15 cellular contexts compared by ENCODE assay signal in genomic region chr16:89116341-89117238, GRCh38. TPM values are rescaled to one million over a fixed set of nuclear protein-coding genes. Genes with fewer than 3 reads are reported as not detected.
DNase-seq lines count a peak whose midpoint lies in the region; ATAC-seq and TF ChIP-seq lines count a peak whose summit lies in the region.
"Had no signal": no experiment of that assay in that cellular context is flagged by ENCODE, and none has a peak within 500 bp of the region (broad histone marks: within the 10 kb centered on the region; RNA-seq: fewer than 3 reads in every experiment).

No MANE protein-coding gene starts in this region.

- peaks cover 5 to 25% (median 10%) of the 10 kb centered on the region in 4 donors for H3K4me1 ChIP-seq in stomach
- H3K4me1 ChIP-seq: parathyroid adenoma had no signal

- TF ChIP-seq CTCF in HL-60 (IDR thresholded peaks at IDR 0.05; ENCODE audit: insufficient read depth, low read length) (no peak), natural killer cell (IDR thresholded peaks at IDR 0.05) (no peak), stomach (IDR thresholded peaks at IDR 0.05) (no peak)

- POLR2A ChIA-PET in activated CD4-positive, alpha-beta T cell treated with anti-CD3 and anti-CD28 coated beads for 36 hours (lab: Charles Lee): interaction anchor here (0.9 kb wide), 1 partner anchor 20 kb away, joined by 6 read pairs; no protein-coding TSS in a partner anchor

- no peaks in the 10 kb centered on the region for H3K27me3 Mint-ChIP-seq in activated CD4-positive, alpha-beta T cell treated with anti-CD3 and anti-CD28 coated beads for 36 hours
- no peaks in the 10 kb centered on the region for H3K27me3 Mint-ChIP-seq in activated naive CD8-positive, alpha-beta T cell treated with anti-CD3 and anti-CD28 coated beads for 36 hours
- no peaks in the 10 kb centered on the region for H3K27me3 Mint-ChIP-seq in natural killer cell (ENCODE audit: low read depth in 2 of 2)

- ATAC-seq in activated CD4-positive, alpha-beta T cell treated with anti-CD3 and anti-CD28 coated beads for 36 hours: peak; percentile 11
- ATAC-seq in natural killer cell (no peak), GM18520 (IDR thresholded peaks at IDR 0.05; ENCODE audit: unreplicated experiment) (no peak)

- no peak for TF ChIP-seq POLR2A in stomach (IDR thresholded peaks at IDR 0.05)

- WGBS in stomach, 5 donors: 91 to 94% (median 92%) methylated on average over 26 to 30 of the region's 30 CpGs

- CTCF ChIA-PET in activated CD4-positive, alpha-beta T cell treated with anti-CD3 and anti-CD28 coated beads for 36 hours (lab: Charles Lee): interaction anchor here (1.0 kb wide), 2 partner anchors 20 to 173 kb away, joined by 3 to 4 read pairs; no protein-coding TSS in a partner anchor

- H3K4me3 Mint-ChIP-seq in activated CD4-positive, alpha-beta T cell treated with anti-CD3 and anti-CD28 coated beads for 36 hours: peak overlapping the region; percentile 74
- H3K4me3 Mint-ChIP-seq in activated naive CD8-positive, alpha-beta T cell treated with anti-CD3 and anti-CD28 coated beads for 36 hours: no peak overlapping the region
- no peak overlapping the region for H3K4me3 Mint-ChIP-seq in natural killer cell

- H3K9me3 Mint-ChIP-seq in activated CD4-positive, alpha-beta T cell treated with anti-CD3 and anti-CD28 coated beads for 36 hours (ENCODE audit: low read depth): no peaks in the 10 kb centered on the region
- H3K9me3 Mint-ChIP-seq in activated naive CD8-positive, alpha-beta T cell treated with anti-CD3 and anti-CD28 coated beads for 36 hours: no peaks in the 10 kb centered on the region
- H3K9me3 Mint-ChIP-seq in natural killer cell: no peaks in the 10 kb centered on the region

- peaks cover 67 to 100% (median 98%) of the 10 kb centered on the region in 4 donors for H3K36me3 ChIP-seq in stomach
- peaks cover 13% of the 10 kb centered on the region for H3K36me3 ChIP-seq in H7 (replicated peaks; ENCODE audit: control insufficient read depth, insufficient read depth, low read length)

- H3K27me3 ChIP-seq in HL-60 (ENCODE audit: insufficient read depth, poor library complexity, severe bottlenecking) (no peaks in the 10 kb centered on the region), stomach (no peaks in the 10 kb centered on the region), H7 (ENCODE audit: control insufficient read depth, insufficient read depth, low read length) (no peaks in the 10 kb centered on the region)
- H3K27me3 ChIP-seq: upper lobe of left lung had no signal

- peak overlapping the region; percentile 89 for H3K27ac Mint-ChIP-seq in activated CD4-positive, alpha-beta T cell treated with anti-CD3 and anti-CD28 coated beads for 36 hours
- H3K27ac Mint-ChIP-seq in activated naive CD8-positive, alpha-beta T cell treated with anti-CD3 and anti-CD28 coated beads for 36 hours: peak overlapping the region; percentile 88
- H3K27ac Mint-ChIP-seq in natural killer cell: peak overlapping the region; percentile 92

- no peaks in the 10 kb centered on the region for H3K9me3 ChIP-seq in stomach
- H3K9me3 ChIP-seq: upper lobe of left lung had no signal

- H3K27ac ChIP-seq in HL-60 (replicated peaks) (peak overlapping the region; percentile 78; the same call in 1 of the 2 replicates), stomach (peak overlapping the region in 2 of 5 donors; percentile 59 to 66)
- H3K27ac ChIP-seq: parathyroid adenoma had no signal

- H3K36me3 Mint-ChIP-seq in activated CD4-positive, alpha-beta T cell treated with anti-CD3 and anti-CD28 coated beads for 36 hours (ENCODE audit: low read depth): peaks cover 48% of the 10 kb centered on the region
- H3K36me3 Mint-ChIP-seq in activated naive CD8-positive, alpha-beta T cell treated with anti-CD3 and anti-CD28 coated beads for 36 hours: peaks cover 13% of the 10 kb centered on the region
- no peaks in the 10 kb centered on the region for H3K36me3 Mint-ChIP-seq in natural killer cell

- peak; percentile 44 for DNase-seq in activated CD4-positive, alpha-beta T cell treated with anti-CD3 and anti-CD28 coated beads for 36 hours
- DNase-seq in activated CD4-positive, alpha-beta T cell treated with anti-CD3 and anti-CD28 coated beads for 1 hour: no peak
- DNase-seq in HL-60 (ENCODE audit: low read depth in 1 of 2, low spot score in 1 of 2): no peak
- DNase-seq in activated naive CD8-positive, alpha-beta T cell treated with anti-CD3 and anti-CD28 coated beads for 36 hours: no peak
- DNase-seq in natural killer cell: no peak
- DNase-seq in stomach: no peak
- DNase-seq in H7: no peak
- DNase-seq: 8988T, erythroblast, hippocampal formation, NCI-H524 treated with DMSO at 0.1 percent for 48 hours had no signal

- TF ChIP-seq EP300 in stomach (IDR thresholded peaks at IDR 0.05): no peak

- intact Hi-C loops in activated CD4-positive, alpha-beta T cell treated with anti-CD3 and anti-CD28 coated beads for 36 hours (cut with DNase I, micrococcal nuclease): loop anchor here in 1 of 2 experiments (5.0 kb wide), 1 partner anchor 304 kb away; the partner anchor contains the start of gene APRT
- intact Hi-C loops in natural killer cell (cut with micrococcal nuclease) (no loop called here), stomach (cut with DNase I; ENCODE audit: low total_unique reads) (no loop called here)

- H3K4me3 ChIP-seq in HL-60 (replicated peaks; ENCODE audit: insufficient read depth, low read length) (no peak overlapping the region), stomach (no peak overlapping the region), H7 (ENCODE audit: insufficient read depth, low read depth, low read length) (no peak overlapping the region)
- H3K4me3 ChIP-seq: lung had no signal

- peaks cover 60% of the 10 kb centered on the region for H3K4me1 Mint-ChIP-seq in activated CD4-positive, alpha-beta T cell treated with anti-CD3 and anti-CD28 coated beads for 36 hours
- H3K4me1 Mint-ChIP-seq in activated naive CD8-positive, alpha-beta T cell treated with anti-CD3 and anti-CD28 coated beads for 36 hours: peaks cover 26% of the 10 kb centered on the region
- peaks cover 39 to 47% of the 10 kb centered on the region in 2 donors for H3K4me1 Mint-ChIP-seq in natural killer cell

RNA-seq across cellular contexts. Expression of gene ACSF3, which starts 22.9 kb away (rescaled TPM):
- 10 to 100 TPM; 39.7 to 41.7 TPM for total RNA-seq in activated CD4-positive, alpha-beta T cell treated with anti-CD3 and anti-CD28 coated beads for 36 hours
- total RNA-seq in activated naive CD8-positive, alpha-beta T cell treated with anti-CD3 and anti-CD28 coated beads for 36 hours: 10 to 100 TPM; 32.1 to 38.4 TPM
- total RNA-seq in natural killer cell: 10 to 100 TPM; 45.0 to 71.4 (median 51.6) TPM
- total RNA-seq in stomach: 100 to 1,000 TPM in 1 of 5 donors, 10 to 100 TPM in 4; 16.9 to 265 (median 27.7) TPM
- polyA plus RNA-seq in stomach: 10 to 100 TPM; 29.4 to 33.2 (median 31.9) TPM
- 20.2 and 24.0 TPM in 2 replicates for total RNA-seq in H7 (2014; rRNA removed; shearing (Covaris generic))

RNA-seq across cellular contexts. Expression of gene CDH15, which starts 55.0 kb away (rescaled TPM):
- not detected for total RNA-seq in activated CD4-positive, alpha-beta T cell treated with anti-CD3 and anti-CD28 coated beads for 36 hours
- not detected for total RNA-seq in activated naive CD8-positive, alpha-beta T cell treated with anti-CD3 and anti-CD28 coated beads for 36 hours
- total RNA-seq in natural killer cell (under 1 TPM in 1 of 3 donors, not detected in 2; 0.20 TPM), stomach (not detected)
- polyA plus RNA-seq in stomach: under 1 TPM in 2 of 3 donors, not detected in 1; 0.20 to 0.31 TPM
- 0.07 and 0.10 TPM in 2 replicates for total RNA-seq in H7 (2014; rRNA removed; shearing (Covaris generic))
